15 cellular contexts compared by ENCODE assay signal in the genomic region with DNA sequence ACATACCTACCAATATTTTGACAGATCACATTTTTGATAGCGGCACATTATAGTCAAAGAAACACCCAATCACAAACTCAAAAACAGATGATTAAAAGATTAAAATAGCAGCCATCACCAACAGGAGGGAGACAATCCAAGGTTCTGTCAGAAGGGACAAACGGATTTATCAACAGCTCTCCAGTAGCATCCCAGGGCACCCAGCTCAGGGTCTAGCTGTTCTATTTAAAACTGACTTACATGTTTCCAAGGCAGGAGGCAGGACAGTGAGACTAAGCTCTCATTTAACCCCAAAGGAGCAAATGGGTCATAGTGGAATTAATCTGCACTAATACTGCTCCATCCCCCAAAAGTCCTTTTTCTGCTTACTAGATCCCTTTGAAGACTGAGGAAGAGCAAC.
"Had no signal": no experiment of that assay in that cellular context is flagged by ENCODE, and none has a peak within 500 bp of the region (broad histone marks: within the 10 kb centered on the region; RNA-seq: fewer than 3 reads in every experiment).

No MANE protein-coding gene starts in this region.

- H3K27me3 Mint-ChIP-seq: activated B cell treated with CpG ODN at 0.5 μM for 24 hours; activated CD8-positive, alpha-beta memory T cell treated with anti-CD3 and anti-CD28 coated beads, Interleukin-2, amount 10 ng/mL, durations not matched to agents 7 days and 5 days; activated naive CD8-positive, alpha-beta T cell had no signal

- H3K4me2 ChIP-seq: smooth muscle cell had no signal

- H3K9me3 Mint-ChIP-seq: activated B cell treated with CpG ODN at 0.5 μM for 24 hours; activated T-cell treated with anti-CD3 and anti-CD28 coated beads, Interleukin-2, amount 50 U/mL, for 4 hours; stimulated activated effector memory CD8-positive, alpha-beta T cell treated with anti-CD3 and anti-CD28 coated beads, Interleukin-12 subunit alpha, Interleukin-12 subunit beta, amount 100 ng/mL, for 72 hours had no signal

- H3K27ac Mint-ChIP-seq: activated B cell treated with CpG ODN at 0.5 μM for 24 hours; activated CD8-positive, alpha-beta memory T cell treated with anti-CD3 and anti-CD28 coated beads, Interleukin-2, amount 10 ng/mL, durations not matched to agents 7 days and 5 days; activated naive CD8-positive, alpha-beta T cell; stimulated activated effector memory CD8-positive, alpha-beta T cell treated with anti-CD3 and anti-CD28 coated beads, Interleukin-12 subunit alpha, Interleukin-12 subunit beta, amount 100 ng/mL, for 72 hours had no signal

- H3K4me1 ChIP-seq: breast epithelium had no signal

- DNase-seq: activated B cell treated with CpG ODN at 0.5 μM for 24 hours; activated CD8-positive, alpha-beta memory T cell treated with anti-CD3 and anti-CD28 coated beads, Interleukin-2, amount 10 ng/mL, durations not matched to agents 7 days and 5 days; activated effector memory CD4-positive, alpha-beta T cell treated with anti-CD3 and anti-CD28 coated beads, Interleukin-2, amount 50 U/mL, for 16 hours; activated T-cell treated with anti-CD3 and anti-CD28 coated beads, Interleukin-2, amount 50 U/mL, for 4 hours; anterior cingulate cortex; dorsolateral prefrontal cortex; mesenchymal stem cell; tibial artery had no signal

- H3K27ac ChIP-seq: breast epithelium, tibial artery, vagina had no signal

- H3K27me3 ChIP-seq: breast epithelium, dorsolateral prefrontal cortex, tibial artery, vagina had no signal

- ATAC-seq: activated CD8-positive, alpha-beta memory T cell treated with anti-CD3 and anti-CD28 coated beads, Interleukin-2, amount 10 ng/mL, durations not matched to agents 7 days and 5 days; activated T-cell treated with anti-CD3 and anti-CD28 coated beads, Interleukin-2, amount 50 U/mL, for 4 hours; esophagus mucosa; left lobe of liver; stimulated activated effector memory CD8-positive, alpha-beta T cell treated with anti-CD3 and anti-CD28 coated beads, Interleukin-12 subunit alpha, Interleukin-12 subunit beta, amount 100 ng/mL, for 72 hours had no signal

- H3K4me3 Mint-ChIP-seq: activated B cell treated with CpG ODN at 0.5 μM for 24 hours; activated CD8-positive, alpha-beta memory T cell treated with anti-CD3 and anti-CD28 coated beads, Interleukin-2, amount 10 ng/mL, durations not matched to agents 7 days and 5 days; stimulated activated effector memory CD8-positive, alpha-beta T cell treated with anti-CD3 and anti-CD28 coated beads, Interleukin-12 subunit alpha, Interleukin-12 subunit beta, amount 100 ng/mL, for 72 hours had no signal

- H3K36me3 ChIP-seq: breast epithelium, tibial artery, vagina had no signal

- H3K9me3 ChIP-seq: breast epithelium, tibial artery, vagina had no signal

- H3K4me3 ChIP-seq: breast epithelium, smooth muscle cell, tibial artery, vagina had no signal
